In the genomic region with DNA sequence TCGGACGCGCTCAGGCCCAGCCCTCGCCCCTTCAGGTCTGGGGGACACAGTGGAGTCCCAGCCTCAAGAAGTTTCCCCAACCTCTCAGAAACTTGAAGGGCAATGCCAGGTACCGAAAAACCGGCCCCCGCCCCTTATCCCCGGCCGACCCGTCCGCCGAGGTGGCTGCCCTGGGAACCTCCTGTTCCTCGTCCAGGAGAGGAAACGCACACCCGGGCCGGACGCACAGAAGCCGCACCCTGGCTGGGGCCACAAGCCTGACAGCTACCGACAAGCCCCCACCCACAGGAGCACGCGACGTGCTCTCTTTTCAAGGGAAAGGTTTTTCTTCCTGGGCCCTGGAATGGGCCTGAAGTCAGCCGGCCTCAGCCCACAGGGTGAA, we compare ENCODE assay signal across 11 cellular contexts. TPM values are rescaled to one million over a fixed set of nuclear protein-coding genes. Genes with fewer than 3 reads are reported as not detected.
DNase-seq lines count a peak whose midpoint lies in the region; ATAC-seq, FAIRE-seq and TF ChIP-seq lines count a peak whose summit lies in the region.
"Had no signal": no experiment of that assay in that cellular context is flagged by ENCODE, and none has a peak within 500 bp of the region (broad histone marks: within the 10 kb centered on the region; RNA-seq: fewer than 3 reads in every experiment).

No MANE protein-coding gene starts in this region.

- POLR2A ChIA-PET in K562 (lab: Yijun Ruan, JAX) (interaction anchor here (0.5 kb wide), 1 partner anchor 54 kb away, joined by 3 read pairs; no protein-coding TSS in a partner anchor), HEK293T (lab: Yijun Ruan, JAX) (no interaction called here)

- no peak overlapping the region for H3K4me2 ChIP-seq in K562 (ENCODE audit: insufficient read depth, low read length)

- H3K9me1 ChIP-seq in K562 (ENCODE audit: control insufficient read depth, insufficient read depth, low read length) = no peaks in the 10 kb centered on the region

- no peak for FAIRE-seq in K562 (lab: Jason Lieb, UNC)

- H3K4me1 ChIP-seq in K562 (replicated peaks in 1 of 2; ENCODE audit: control insufficient read depth in 2 of 2, insufficient read depth in 2 of 2, low read length in 2 of 2) = peaks cover 0 to 77% of the 10 kb centered on the region in 2 experiments; a peak in 2 of 5 replicates
- peaks cover 25 to 71% (median 58%) of the 10 kb centered on the region in 4 donors for H3K4me1 ChIP-seq in stomach

- H4K20me1 ChIP-seq in K562 (replicated peaks; ENCODE audit: control insufficient read depth, insufficient read depth, low read length) = peaks cover 6% of the 10 kb centered on the region; the same call in 1 of the 2 replicates

- peaks cover 78% of the 10 kb centered on the region for H3K36me3 ChIP-seq in K562 (ENCODE audit: control insufficient read depth, insufficient read depth, low read length)
- H3K36me3 ChIP-seq in stomach = no peaks in the 10 kb centered on the region

- H3K27ac ChIP-seq in K562 (ENCODE audit: extremely low read depth, low read depth, low read length) (no peak overlapping the region), stomach (peak overlapping the region; percentile 46 to 76 (median 64))

- TF ChIP-seq RAD21 in K562 (CRISPR knock-in tag; conservative IDR thresholded peaks at IDR 0.05 in 1 of 2, IDR thresholded peaks at IDR 0.05 in 1 of 2) = no peak

- TF ChIP-seq CTCF in GM13977 (IDR thresholded peaks at IDR 0.05; ENCODE audit: extremely low read depth, insufficient read depth, missing control alignments) (no peak), K562 (IDR thresholded peaks at IDR 0.05 in 2 of 3, conservative IDR thresholded peaks at IDR 0.05 in 1 of 3; ENCODE audit: insufficient read depth in 2 of 3, low read depth in 1 of 3, low read length in 3 of 3) (no peak), lower leg skin (IDR thresholded peaks at IDR 0.05) (no peak), stomach (IDR thresholded peaks at IDR 0.05) (no peak)

- no peak overlapping the region for H2AFZ ChIP-seq in K562 (ENCODE audit: low read depth, low read length)

- ATAC-seq in K562 = no peak

- TF ChIP-seq EP300 in K562 (IDR thresholded peaks at IDR 0.05; ENCODE audit: low read length) = no peak
- no peak for TF ChIP-seq EP300 in stomach (IDR thresholded peaks at IDR 0.05)

- 94% methylated on average over 12 of the region's 23 CpGs for WGBS in K562 (ENCODE audit: insufficient coverage, low coverage, missing lambda C conversion rate)
- 15 to 18% methylated on average over 13 to 14 of the region's 23 CpGs for WGBS in lower leg skin, 2 donors
- 11 to 33% (median 23%) methylated on average over 21 to 23 of the region's 23 CpGs for WGBS in stomach, 5 donors

- H3K9me3 ChIP-seq in K562 (replicated peaks; ENCODE audit: control insufficient read depth, insufficient read depth, low read depth, low read length) = peaks cover 2% of the 10 kb centered on the region
- no peaks in the 10 kb centered on the region for H3K9me3 ChIP-seq in stomach

- no TSS peak for BruUV-seq in K562 (replicated peaks; lab: Mats Ljungman, UMichigan)

- peak; percentile 63 for DNase-seq in GM13977 (ENCODE audit: low spot score)
- DNase-seq in K562 (ENCODE audit: extremely low read depth in 1 of 4, low spot score in 3 of 4) = no peak
- no peak for DNase-seq in lower leg skin (ENCODE audit: low spot score in 2 of 2)
- DNase-seq in stomach = no peak
- no peak for DNase-seq in MV-4-11 (lab: John Stamatoyannopoulos, UW)
- no peak for DNase-seq in SKM-1 (lab: John Stamatoyannopoulos, UW; ENCODE audit: unreplicated experiment)
- DNase-seq in NCI-H1417 treated with DMSO at 0.1 percent for 48 hours (lab: John Stamatoyannopoulos, UW) = no peak
- DNase-seq in HEK293T (ENCODE audit: extremely low spot score) = no peak
- DNase-seq: IMR-90 had no signal

- peaks cover 90% of the 10 kb centered on the region for H3K79me2 ChIP-seq in K562 (ENCODE audit: control insufficient read depth, insufficient read depth, low read length)

- H3K4me3 ChIP-seq in K562 = no peak overlapping the region
- H3K4me3 ChIP-seq in lower leg skin (ENCODE audit: low read depth, poor library complexity, severe bottlenecking) = peak overlapping the region; percentile 17
- peak overlapping the region; percentile 55 to 75 (median 62) for H3K4me3 ChIP-seq in stomach

- no peak for TF ChIP-seq POLR2A in K562 (conservative IDR thresholded peaks at IDR 0.05)
- no peak for TF ChIP-seq POLR2A in lower leg skin (IDR thresholded peaks at IDR 0.05)
- no peak for TF ChIP-seq POLR2A in stomach (IDR thresholded peaks at IDR 0.05)

- in situ Hi-C loops in GM13977 (cut with MboI; ENCODE audit: low pct_unique_long_range_greater_than_20kb, low sequenced_read_pairs, unreplicated experiment) (no loop called here), K562 (cut with MboI) (no loop called here)

- intact Hi-C loops in K562 (cut with micrococcal nuclease) = no loop called here
- intact Hi-C loops in lower leg skin (cut with DNase I; ENCODE audit: low total_unique reads) = loop anchor here (5.0 kb wide), 2 partner anchors 227 to 1813 kb away; no protein-coding TSS in a partner anchor
- intact Hi-C loops in stomach (cut with DNase I; ENCODE audit: low total_unique reads) = loop anchor here (5.0 kb wide), 1 partner anchor 227 kb away; no protein-coding TSS in a partner anchor

- peak overlapping the region in 1 of 2 experiments; percentile 45; a peak in 1 of 4 replicates for H3K9ac ChIP-seq in K562 (ENCODE audit: insufficient read depth in 1 of 2, low read depth in 2 of 2, low read length in 2 of 2)

- no peaks in the 10 kb centered on the region for H3K27me3 ChIP-seq in K562 (ENCODE audit: control insufficient read depth in 2 of 2, insufficient read depth in 2 of 2, low read length in 2 of 2)
- peaks cover 0 to 99% (median 41%) of the 10 kb centered on the region in 3 donors for H3K27me3 ChIP-seq in stomach

- CTCF ChIA-PET in K562 (lab: Yijun Ruan, JAX; ENCODE audit: low intra/inter-chr PET ratio) = no interaction called here
- CTCF ChIA-PET in HEK293T (lab: Yijun Ruan, JAX) = no interaction called here

TF ChIP-seq in K562, 482 proteins besides CTCF, POLR2A, EP300 and RAD21:
- 0 out of 2 replicates have a peak, but pooled peaks have one; percentile 9 for TF ChIP-seq POLR2G (IDR thresholded peaks at IDR 0.05; ENCODE audit: low read depth, low read length)
- no peak for TF ChIP-seq ZNF764 (CRISPR knock-in tag; IDR thresholded peaks at IDR 0.05; ENCODE audit: low read depth)

TF ChIP-seq in HEK293T, 16 proteins besides CTCF, POLR2A, EP300 and RAD21:
- TF ChIP-seq SP1 (IDR thresholded peaks at IDR 0.05) (no peak), ZNF384 (IDR thresholded peaks at IDR 0.05) (no peak), L3MBTL2 (conservative IDR thresholded peaks at IDR 0.05) (no peak), FOXM1 (IDR thresholded peaks at IDR 0.05; ENCODE audit: borderline replicate concordance) (no peak), FOXA1 (IDR thresholded peaks at IDR 0.05) (no peak), TARDBP (IDR thresholded peaks at IDR 0.05) (no peak), ELF4 (IDR thresholded peaks at IDR 0.05) (no peak), NFRKB (IDR thresholded peaks at IDR 0.05) (no peak), BHLHE40 (IDR thresholded peaks at IDR 0.05; ENCODE audit: borderline replicate concordance) (no peak), HDGF (IDR thresholded peaks at IDR 0.05; ENCODE audit: borderline replicate concordance) (no peak), ARNT (IDR thresholded peaks at IDR 0.05) (no peak), CTBP1 (IDR thresholded peaks at IDR 0.05; ENCODE audit: borderline replicate concordance) (no peak), LEF1 (IDR thresholded peaks at IDR 0.05; ENCODE audit: borderline replicate concordance) (no peak), FOXK2 (IDR thresholded peaks at IDR 0.05) (no peak), SUZ12 (IDR thresholded peaks at IDR 0.05) (no peak)
- TF ChIP-seq, protein P1, sequence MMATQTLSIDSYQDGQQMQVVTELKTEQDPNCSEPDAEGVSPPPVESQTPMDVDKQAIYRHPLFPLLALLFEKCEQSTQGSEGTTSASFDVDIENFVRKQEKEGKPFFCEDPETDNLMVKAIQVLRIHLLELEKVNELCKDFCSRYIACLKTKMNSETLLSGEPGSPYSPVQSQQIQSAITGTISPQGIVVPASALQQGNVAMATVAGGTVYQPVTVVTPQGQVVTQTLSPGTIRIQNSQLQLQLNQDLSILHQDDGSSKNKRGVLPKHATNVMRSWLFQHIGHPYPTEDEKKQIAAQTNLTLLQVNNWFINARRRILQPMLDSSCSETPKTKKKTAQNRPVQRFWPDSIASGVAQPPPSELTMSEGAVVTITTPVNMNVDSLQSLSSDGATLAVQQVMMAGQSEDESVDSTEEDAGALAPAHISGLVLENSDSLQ (IDR thresholded peaks at IDR 0.05) = no peak

RNA-seq across cellular contexts. Expression of gene CBFA2T3, which starts 37.2 kb away (rescaled TPM):
- 73.4 and 198 TPM in 2 replicates for total RNA-seq in K562 (2011; cell fraction: chromatin; rRNA removed; ENCODE audit: low replicate concordance)
- total RNA-seq in K562 (2011; cell fraction: nucleolus; rRNA removed) = 67.4 and 69.3 TPM in 2 replicates
- total RNA-seq in K562 (2011; cell fraction: nucleoplasm; rRNA removed) = 45.3 and 67.3 TPM in 2 replicates
- 13.5 and 20.8 TPM in 2 replicates for total RNA-seq in K562 (2014; rRNA removed)
- 3.9 and 5.9 TPM in 2 replicates for total RNA-seq in K562 (2014; rRNA removed; fragmentation: Illumina TruSeq; extraction: Trizol)
- total RNA-seq in K562 (2015; rRNA removed; fragmentation: Illumina TruSeq; extraction: Trizol) = 6.7 and 7.8 TPM in 2 replicates
- 114 and 145 TPM in 2 replicates for total RNA-seq in K562 (2021)
- polyA plus RNA-seq in K562 (2011; rRNA removed) = 6.4 and 11.3 TPM in 2 replicates
- 5.6 and 15.0 TPM in 2 replicates for polyA plus RNA-seq in K562 (2011; cell fraction: cytosol; rRNA removed)
- 67.2 and 126 TPM in 2 replicates for polyA plus RNA-seq in K562 (2011; cell fraction: nucleus; rRNA removed)
- polyA plus RNA-seq in K562 (2012) = 55.0 and 86.5 TPM in 2 replicates
- polyA plus RNA-seq in K562 (2014; fragmentation: Illumina TruSeq; extraction: Trizol) = 24.2 and 46.3 TPM in 2 replicates
- 1 to 10 TPM; 2.3 to 2.7 TPM for polyA plus RNA-seq in K562 (2014; fragmentation: Nextera tagmentation; extraction: Ambion mirVana)
- polyA plus RNA-seq in K562 (2014; rRNA removed) = 34.3 and 35.3 TPM in 2 replicates
- 9.5 and 9.7 TPM in 2 replicates for polyA minus RNA-seq in K562 (2011; rRNA and poly(A)+ RNA removed)
- polyA minus RNA-seq in K562 (2011; cell fraction: cytosol; rRNA and poly(A)+ RNA removed) = 32.1 and 46.1 TPM in 2 replicates
- 21.1 and 34.5 TPM in 2 replicates for polyA minus RNA-seq in K562 (2011; cell fraction: nucleus; rRNA and poly(A)+ RNA removed)
- total RNA-seq in lower leg skin = 1 to 10 TPM in 3 of 4 donors, under 1 TPM in 1; 0.93 to 4.4 (median 2.9) TPM
- 10 to 100 TPM in 1 of 5 donors, 1 to 10 TPM in 2, under 1 TPM in 2; 0.58 to 57.6 (median 3.5) TPM for total RNA-seq in stomach
- 1 to 10 TPM; 1.6 to 2.8 (median 2.1) TPM for polyA plus RNA-seq in stomach
- total RNA-seq: chondrocyte, IMR-90, renal cortical epithelial cell had no signal
- polyA plus RNA-seq: IMR-90 had no signal
